In genomic region chr3:14418670-14419250, GRCh38 we compare ENCODE assay signal across 15 cellular contexts. TPM values are rescaled to one million over a fixed set of nuclear protein-coding genes. Genes with fewer than 3 reads are reported as not detected.
DNase-seq lines count a peak whose midpoint lies in the region; ATAC-seq and TF ChIP-seq lines count a peak whose summit lies in the region.
"Had no signal": no experiment of that assay in that cellular context is flagged by ENCODE, and none has a peak within 500 bp of the region (broad histone marks: within the 10 kb centered on the region; RNA-seq: fewer than 3 reads in every experiment).

No MANE protein-coding gene starts in this region.

- no peak overlapping the region for H3K4me2 ChIP-seq in MM.1S (ENCODE audit: low read depth, low read length)
- H3K4me2 ChIP-seq: BLaER1 had no signal

- POLR2A ChIA-PET in Caco-2 (lab: Charles Lee): interaction anchor here (1.0 kb wide), 1 partner anchor 15 kb away, joined by 3 read pairs; no protein-coding TSS in a partner anchor
- POLR2A ChIA-PET in naive thymus-derived CD4-positive, alpha-beta T cell (lab: Charles Lee): no interaction called here

- no peaks in the 10 kb centered on the region for H3F3A ChIP-seq in MM.1S (ENCODE audit: insufficient read depth, low read length)

- H3K9me3 Mint-ChIP-seq in Caco-2 (ENCODE audit: unreplicated experiment): no peaks in the 10 kb centered on the region
- H3K9me3 Mint-ChIP-seq in effector memory CD8-positive, alpha-beta T cell: no peaks in the 10 kb centered on the region
- no peaks in the 10 kb centered on the region for H3K9me3 Mint-ChIP-seq in naive thymus-derived CD4-positive, alpha-beta T cell

- no peak overlapping the region for H3K4me3 ChIP-seq in Caco-2 (ENCODE audit: low read depth, low read length)
- no peak overlapping the region for H3K4me3 ChIP-seq in naive thymus-derived CD4-positive, alpha-beta T cell (ENCODE audit: low read length)
- no peak overlapping the region for H3K4me3 ChIP-seq in MM.1S (ENCODE audit: low read length)
- no peak overlapping the region for H3K4me3 ChIP-seq in testis
- H3K4me3 ChIP-seq: BLaER1, breast epithelium, HAP-1 had no signal

- H3K9me2 ChIP-seq in MM.1S (replicated peaks; ENCODE audit: insufficient read depth, low read length): no peaks in the 10 kb centered on the region

- CTCF ChIA-PET in Caco-2 (lab: Charles Lee): interaction anchor here (0.6 to 1.4 kb wide), 3 partner anchors 16 to 215 kb away, joined by 3 to 4 read pairs (median 4); partner anchors contain the start of gene SLC6A6
- CTCF ChIA-PET in naive thymus-derived CD4-positive, alpha-beta T cell (lab: Charles Lee): no interaction called here

- no peak overlapping the region for H3K9ac ChIP-seq in MM.1S (ENCODE audit: low read length)
- H3K9ac ChIP-seq: BLaER1 had no signal

- peak overlapping the region; percentile 35 for H3K4me3 Mint-ChIP-seq in Caco-2 (ENCODE audit: unreplicated experiment)
- no peak overlapping the region for H3K4me3 Mint-ChIP-seq in effector memory CD8-positive, alpha-beta T cell
- H3K4me3 Mint-ChIP-seq in naive thymus-derived CD4-positive, alpha-beta T cell: no peak overlapping the region

- BruUV-seq in Caco-2 (replicated peaks; lab: Mats Ljungman, UMichigan): no TSS peak

- H3K27me3 ChIP-seq in Caco-2 (replicated peaks; ENCODE audit: control insufficient read depth, insufficient read depth, low read length): no peaks in the 10 kb centered on the region
- no peaks in the 10 kb centered on the region for H3K27me3 ChIP-seq in naive thymus-derived CD4-positive, alpha-beta T cell (ENCODE audit: control insufficient read depth in 2 of 2, insufficient read depth in 2 of 2, low read length in 2 of 2)
- H3K27me3 ChIP-seq in MM.1S (replicated peaks; ENCODE audit: insufficient read depth, low read length): no peaks in the 10 kb centered on the region
- H3K27me3 ChIP-seq in testis: no peaks in the 10 kb centered on the region
- H3K27me3 ChIP-seq: BLaER1, breast epithelium had no signal

- ATAC-seq in effector memory CD8-positive, alpha-beta T cell (replicated peaks): no peak
- ATAC-seq in naive thymus-derived CD4-positive, alpha-beta T cell: peak; percentile 62
- ATAC-seq in GM21786 (IDR thresholded peaks at IDR 0.05; ENCODE audit: unreplicated experiment): no peak

- no peak overlapping the region for H3K27ac ChIP-seq in naive thymus-derived CD4-positive, alpha-beta T cell (ENCODE audit: low read depth, low read length)
- no peak overlapping the region for H3K27ac ChIP-seq in MM.1S (ENCODE audit: low read length)
- H3K27ac ChIP-seq in testis: no peak overlapping the region
- H3K27ac ChIP-seq: BLaER1 had no signal

- no peaks in the 10 kb centered on the region for H3K27me3 Mint-ChIP-seq in Caco-2 (ENCODE audit: insufficient read depth, unreplicated experiment)
- H3K27me3 Mint-ChIP-seq in effector memory CD8-positive, alpha-beta T cell: no peaks in the 10 kb centered on the region
- no peaks in the 10 kb centered on the region for H3K27me3 Mint-ChIP-seq in naive thymus-derived CD4-positive, alpha-beta T cell

- peaks cover 46% of the 10 kb centered on the region for H3K36me3 Mint-ChIP-seq in Caco-2 (ENCODE audit: insufficient read depth, unreplicated experiment)
- H3K36me3 Mint-ChIP-seq in effector memory CD8-positive, alpha-beta T cell (ENCODE audit: insufficient read depth): peaks cover 35% of the 10 kb centered on the region
- peaks cover 5 to 22% (median 10%) of the 10 kb centered on the region in 5 donors for H3K36me3 Mint-ChIP-seq in naive thymus-derived CD4-positive, alpha-beta T cell

- H3K9me3 ChIP-seq in Caco-2: no peaks in the 10 kb centered on the region
- no peaks in the 10 kb centered on the region for H3K9me3 ChIP-seq in naive thymus-derived CD4-positive, alpha-beta T cell (ENCODE audit: control insufficient read depth in 2 of 3, low read length in 3 of 3)
- no peaks in the 10 kb centered on the region for H3K9me3 ChIP-seq in MM.1S (replicated peaks; ENCODE audit: insufficient read depth, low read length)
- H3K9me3 ChIP-seq in testis: no peaks in the 10 kb centered on the region
- H3K9me3 ChIP-seq: BLaER1, breast epithelium, HAP-1 had no signal

- TF ChIP-seq CTCF in Caco-2 (IDR thresholded peaks at IDR 0.05; ENCODE audit: insufficient read depth in 1 of 2, low read depth in 1 of 2, low read length in 1 of 2, severe bottlenecking in 1 of 2, unreplicated experiment in 1 of 2): no peak
- no peak for TF ChIP-seq CTCF in MM.1S (IDR thresholded peaks at IDR 0.05; ENCODE audit: low read length)
- TF ChIP-seq CTCF in testis (IDR thresholded peaks at IDR 0.05): no peak

- peak; percentile 89 for DNase-seq in Caco-2
- peak; percentile 76 for DNase-seq in MV-4-11 (lab: John Stamatoyannopoulos, UW)
- DNase-seq in effector memory CD8-positive, alpha-beta T cell: no peak
- DNase-seq in naive thymus-derived CD4-positive, alpha-beta T cell: no peak
- no peak for DNase-seq in MM.1S
- DNase-seq in testis: no peak
- DNase-seq in NCI-H128 (lab: John Stamatoyannopoulos, UW; ENCODE audit: unreplicated experiment): no peak
- DNase-seq: NCI-H1105; nucleus accumbens; stimulated activated CD4-positive, alpha-beta T cell treated with anti-CD3 and anti-CD28 coated beads, Interleukin-2, amount 100 ng/mL, for 48 hours; T1000 had no signal

- peaks cover 39% of the 10 kb centered on the region for H3K4me1 ChIP-seq in Caco-2
- H3K4me1 ChIP-seq in naive thymus-derived CD4-positive, alpha-beta T cell (ENCODE audit: control insufficient read depth in 2 of 2, insufficient read depth in 2 of 2, low read length in 2 of 2): peaks cover 4 to 19% of the 10 kb centered on the region in 2 donors
- no peaks in the 10 kb centered on the region for H3K4me1 ChIP-seq in MM.1S (ENCODE audit: low read length)
- no peaks in the 10 kb centered on the region for H3K4me1 ChIP-seq in testis
- H3K4me1 ChIP-seq: breast epithelium, HAP-1 had no signal

- H3K79me2 ChIP-seq in MM.1S (ENCODE audit: low read length): no peaks in the 10 kb centered on the region

- no peak overlapping the region for H2AFZ ChIP-seq in MM.1S (ENCODE audit: low read length)

- peak overlapping the region; percentile 88 for H3K27ac Mint-ChIP-seq in Caco-2 (ENCODE audit: unreplicated experiment)
- peak overlapping the region; percentile 41 to 60 for H3K27ac Mint-ChIP-seq in effector memory CD8-positive, alpha-beta T cell
- H3K27ac Mint-ChIP-seq in naive thymus-derived CD4-positive, alpha-beta T cell: peak overlapping the region in 4 of 9 donors; percentile 41 to 67 (median 44)

- H3K36me3 ChIP-seq in Caco-2 (ENCODE audit: control insufficient read depth, insufficient read depth, low read length) (peaks cover 3% of the 10 kb centered on the region), MM.1S (replicated peaks; ENCODE audit: insufficient read depth, low read length) (no peaks in the 10 kb centered on the region), testis (ENCODE audit: low read depth, missing control alignments) (no peaks in the 10 kb centered on the region)
- peaks cover 0 to 21% (median 0%) of the 10 kb centered on the region in 3 experiments for H3K36me3 ChIP-seq in naive thymus-derived CD4-positive, alpha-beta T cell (ENCODE audit: control insufficient read depth in 2 of 3, insufficient read depth in 3 of 3, low read length in 3 of 3)
- H3K36me3 ChIP-seq: breast epithelium had no signal

- H3K4me1 Mint-ChIP-seq in Caco-2 (ENCODE audit: low read depth, unreplicated experiment): peaks cover 19% of the 10 kb centered on the region
- H3K4me1 Mint-ChIP-seq in effector memory CD8-positive, alpha-beta T cell (ENCODE audit: low read depth in 2 of 2): peaks cover 36 to 41% of the 10 kb centered on the region in 2 donors
- H3K4me1 Mint-ChIP-seq in naive thymus-derived CD4-positive, alpha-beta T cell: peaks cover 12 to 31% (median 18%) of the 10 kb centered on the region in 7 donors

- intact Hi-C loops in Caco-2 (cut with micrococcal nuclease; ENCODE audit: unreplicated experiment): loop anchor here (1.0 to 5.0 kb wide), 4 partner anchors 16 to 216 kb away; partner anchors contain the start of gene SLC6A6
- intact Hi-C loops in naive thymus-derived CD4-positive, alpha-beta T cell (cut with micrococcal nuclease): no loop called here
- intact Hi-C loops in testis (cut with DNase I; ENCODE audit: low total_unique reads): no loop called here

- WGBS in testis, 2 donors: 78 to 85% methylated on average over 8 of the region's 8 CpGs

- no peaks in the 10 kb centered on the region for H4K20me1 ChIP-seq in MM.1S (ENCODE audit: insufficient read depth, low read length)

- TF ChIP-seq POLR2A in testis (IDR thresholded peaks at IDR 0.05): no peak

RNA-seq across cellular contexts. Expression of gene SLC6A6, which starts 16.4 kb away (rescaled TPM):
- total RNA-seq in Caco-2 (2022) (49.6 and 55.3 TPM in 2 replicates), testis (10 to 100 TPM; 13.7 to 14.9 TPM)
- total RNA-seq in naive thymus-derived CD4-positive, alpha-beta T cell: 10 to 100 TPM; 34.5 to 87.5 (median 35.6) TPM
- polyA plus RNA-seq in naive thymus-derived CD4-positive, alpha-beta T cell: 1 to 10 TPM; 3.0 to 3.2 TPM
- polyA plus RNA-seq in testis (ENCODE audit: insufficient read depth, low read depth, low replicate concordance): 9.7 TPM

Comparison
In these comparisons a context has a peak if more than half of its experiments do, and no peak if none do; other contexts are left out.
1. DNase-seq: peak in Caco-2 (2 of 2) and MV-4-11 (single experiment); none in effector memory CD8-positive, alpha-beta T cell (0 of 3), naive thymus-derived CD4-positive, alpha-beta T cell (0 of 9), MM.1S (single experiment), testis (single experiment) and NCI-H128 (single experiment).